In the genomic region with DNA sequence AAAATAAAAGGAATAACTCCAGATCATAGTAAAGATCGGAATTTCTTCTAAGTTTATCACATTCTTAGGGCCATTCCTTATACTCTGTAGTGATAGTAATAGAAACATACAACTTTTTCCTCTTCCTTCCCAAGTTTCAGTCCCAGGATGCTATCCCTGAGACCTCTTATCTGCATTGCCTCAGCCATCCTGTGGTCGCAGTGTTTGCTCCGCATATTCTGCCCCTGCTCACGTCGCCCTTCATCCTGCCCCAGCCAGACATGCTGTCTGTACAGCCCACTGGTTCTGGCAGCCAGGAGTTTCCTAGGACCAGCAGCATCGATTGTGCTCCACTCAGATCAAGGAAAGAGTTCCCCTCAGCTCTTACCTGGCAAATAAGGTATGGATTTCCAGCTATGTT, we compare ENCODE assay signal across 22 cellular contexts.
"Had no signal": no experiment of that assay in that cellular context is flagged by ENCODE, and none has a peak within 500 bp of the region (broad histone marks: within the 10 kb centered on the region; RNA-seq: fewer than 3 reads in every experiment).

No MANE protein-coding gene starts in this region.

- H3K36me3 ChIP-seq: esophagus muscularis mucosa, gastroesophageal sphincter, heart right ventricle, lower lobe of right lung, right atrium auricular region, sigmoid colon, tibial artery had no signal

- H3K27ac ChIP-seq: dorsolateral prefrontal cortex, esophagus muscularis mucosa, foreskin keratinocyte, gastroesophageal sphincter, heart right ventricle, lower lobe of right lung, parathyroid adenoma, right atrium auricular region, sigmoid colon, testis, tibial artery had no signal

- H3K4me1 ChIP-seq: esophagus muscularis mucosa, foreskin keratinocyte, gastroesophageal sphincter, heart right ventricle, lower lobe of right lung, parathyroid adenoma, right atrium auricular region, sigmoid colon, testis, tibial artery had no signal

- H3K27me3 ChIP-seq: foreskin keratinocyte, gastroesophageal sphincter, right atrium auricular region, sigmoid colon, testis, tibial artery had no signal

- H3K4me3 ChIP-seq: dorsolateral prefrontal cortex, esophagus muscularis mucosa, gastroesophageal sphincter, heart right ventricle, lower lobe of right lung, right atrium auricular region, sigmoid colon, testis, tibial artery had no signal

- ATAC-seq: foreskin keratinocyte; gastroesophageal sphincter; heart right ventricle; left ventricle myocardium superior; lower lobe of right lung; natural killer cell; stimulated activated memory B cell treated with anti-CD40 and anti-IgM and Interleukin-4, amounts not matched to agents 10 μg/mL and 1 μg/mL and 100 μg/mL, for 72 hours; stimulated activated naive CD8-positive, alpha-beta T cell treated with anti-CD3 and anti-CD28 coated beads, Interleukin-15, Interleukin-2, amounts not matched to agents 100 U/mL and 50 U/mL, for 24 hours had no signal

- H2AFZ ChIP-seq: parathyroid adenoma had no signal

- H3K79me2 ChIP-seq: parathyroid adenoma had no signal

- DNase-seq: dorsolateral prefrontal cortex; effector CD4-positive, alpha-beta T cell; foreskin keratinocyte; heart right ventricle; hippocampal formation; immature natural killer cell; left ventricle myocardium superior; lower lobe of right lung; natural killer cell; sigmoid colon; stimulated activated CD4-positive, alpha-beta T cell treated with anti-CD3 and anti-CD28 coated beads, Interleukin-4, amount 100 ng/mL, for 4 hours; stimulated activated naive CD8-positive, alpha-beta T cell treated with anti-CD3 and anti-CD28 coated beads, Interleukin-15, Interleukin-2, amounts not matched to agents 100 U/mL and 50 U/mL, for 24 hours; substantia nigra; testis; tibial artery had no signal

- H3K9ac ChIP-seq: parathyroid adenoma had no signal

- H3K9me3 ChIP-seq: esophagus muscularis mucosa, gastroesophageal sphincter, heart right ventricle, lower lobe of right lung, right atrium auricular region, sigmoid colon, testis, tibial artery had no signal

- FAIRE-seq: colon, keratinocyte had no signal
